Comparison of ENCODE assay signal across 31 cellular contexts in genomic region chr2:184305105-184305504, GRCh38.
"Had no signal": no experiment of that assay in that cellular context is flagged by ENCODE, and none has a peak within 500 bp of the region (broad histone marks: within the 10 kb centered on the region; RNA-seq: fewer than 3 reads in every experiment).

No MANE protein-coding gene starts in this region.

- H3K27me3 ChIP-seq: ascending aorta, foreskin keratinocyte, neural progenitor cell, sigmoid colon, stomach, tibial nerve had no signal

- H3K27ac ChIP-seq: ascending aorta, foreskin keratinocyte, neural progenitor cell, parathyroid adenoma, psoas muscle, sigmoid colon, stomach, tibial nerve had no signal

- H3K4me1 ChIP-seq: ascending aorta, foreskin keratinocyte, neural progenitor cell, parathyroid adenoma, psoas muscle, sigmoid colon, stomach, tibial nerve had no signal

- H3K4me3 ChIP-seq: ascending aorta, lung, neural progenitor cell, psoas muscle, sigmoid colon, stomach, tibial nerve had no signal

- H3K36me3 ChIP-seq: ascending aorta, neural progenitor cell, sigmoid colon, stomach, tibial nerve had no signal

- H3K9me3 ChIP-seq: ascending aorta, psoas muscle, sigmoid colon, stomach, tibial nerve had no signal

- DNase-seq: activated CD4-positive, alpha-beta memory T cell treated with anti-CD3 and anti-CD28 coated beads for 36 hours; activated CD4-positive, alpha-beta T cell treated with anti-CD3 and anti-CD28 coated beads, Interleukin-2, amount 10 ng/mL, durations not matched to agents 24 days and 14 days; activated CD4-positive, CD25-positive, alpha-beta regulatory T cell treated with anti-CD3 and anti-CD28 coated beads, Interleukin-2, amount 50 U/mL, for 72 hours; activated CD8-positive, alpha-beta memory T cell treated with anti-CD3 and anti-CD28 coated beads, Interleukin-2, amount 50 U/mL, for 48 hours; activated gamma-delta T cell; activated naive CD4-positive, alpha-beta T cell treated with anti-CD3 and anti-CD28 coated beads, Interleukin-2, amount 10 ng/mL, durations not matched to agents 7 days and 5 days; activated naive CD8-positive, alpha-beta T cell treated with anti-CD3 and anti-CD28 coated beads, Interleukin-2, amount 10 ng/mL, durations not matched to agents 7 days and 5 days; activated T-cell treated with anti-CD3 and anti-CD28 coated beads, Interleukin-2, amount 50 U/mL, for 24 hours; central memory CD4-positive, alpha-beta T cell; endodermal cell; foreskin keratinocyte; kidney glomerular epithelial cell; mesendoderm; natural killer cell; occipital lobe; psoas muscle; sigmoid colon; small intestine; stimulated activated CD4-positive, alpha-beta T cell treated with anti-CD3 and anti-CD28 coated beads, Interleukin-1b, Interleukin-23, amount 100 ng/mL, for 48 hours; stimulated activated CD4-positive, alpha-beta T cell treated with anti-CD3 and anti-CD28 coated beads, Interleukin-4, amount 100 ng/mL, for 4 hours; stimulated activated CD8-positive, alpha-beta memory T cell treated with anti-CD3 and anti-CD28 coated beads, Interleukin-4, amount 100 ng/mL, for 48 hours; stomach; T1000 had no signal

- ATAC-seq: esophagus mucosa; foreskin keratinocyte; left lobe of liver; natural killer cell; psoas muscle; stimulated activated memory B cell treated with anti-CD40 and anti-IgM and Interleukin-4, amounts not matched to agents 10 μg/mL and 1 μg/mL and 100 μg/mL, for 72 hours had no signal
